ENCODE assay signal across 8 cellular contexts in the genomic region with DNA sequence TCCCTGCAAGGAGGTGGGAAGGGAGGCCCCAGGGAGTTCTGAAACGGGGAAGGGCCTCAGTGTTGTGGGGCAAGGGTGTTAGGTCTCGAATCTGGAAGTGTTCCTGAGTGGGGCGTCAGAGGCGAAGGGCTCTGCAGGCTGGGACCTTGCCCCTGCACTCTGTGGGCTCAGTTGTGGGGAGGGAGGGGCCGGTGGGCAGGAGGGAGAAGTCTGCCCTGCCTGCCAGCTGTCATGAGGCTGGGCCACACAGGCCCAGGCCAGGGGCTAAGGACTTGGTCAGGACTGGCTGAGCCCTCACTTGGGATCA. TPM values are rescaled to one million over a fixed set of nuclear protein-coding genes. Genes with fewer than 3 reads are reported as not detected.
DNase-seq lines count a peak whose midpoint lies in the region; ATAC-seq and TF ChIP-seq lines count a peak whose summit lies in the region.

A gene (plus strand): TSS at position 59 of the 307 bp plus-strand sequence. CDS start 689 bp downstream, outside the sequence.

- H3K36me3 ChIP-seq in adrenal gland (replicated peaks in 1 of 2) (peaks cover 0 to 24% of the 10 kb centered on the region in 2 donors), tibial artery (peaks cover 31 to 32% (median 32%) of the 10 kb centered on the region in 3 donors)

- peak within 1 kb of the TSS; percentile 81 for H3K4me3 Mint-ChIP-seq in T-helper 2 cell treated with Interferon-gamma antibody and Interleukin-4, amounts not matched to agents 5 μg/mL and 100 μg/mL, for 36 hours

- H3K9me3 ChIP-seq in adrenal gland (replicated peaks in 1 of 3) (no peaks in the 10 kb centered on the region), tibial artery (no peaks in the 10 kb centered on the region)

- peak; percentile 41 for ATAC-seq in left colon

- H3K27ac ChIP-seq in adrenal gland (peak within 1 kb of the TSS in 4 of 5 donors; percentile 35 to 67 (median 46)), tibial artery (peak within 1 kb of the TSS in 1 of 2 donors; percentile 41)

- WGBS in adrenal gland, 4 donors: 19 to 47% (median 39%) methylated on average over 4 to 5 of the region's 5 CpGs

- intact Hi-C loops in adrenal gland (cut with DNase I) (no loop called here), left colon (cut with DNase I, micrococcal nuclease) (no loop called here), tibial artery (cut with DNase I; ENCODE audit: low total_unique reads) (no loop called here)

- no peaks in the 10 kb centered on the region for H3K9me3 Mint-ChIP-seq in T-helper 2 cell treated with Interferon-gamma antibody and Interleukin-4, amounts not matched to agents 5 μg/mL and 100 μg/mL, for 36 hours

- H3K36me3 Mint-ChIP-seq in T-helper 2 cell treated with Interferon-gamma antibody and Interleukin-4, amounts not matched to agents 5 μg/mL and 100 μg/mL, for 36 hours (ENCODE audit: low read depth): peaks cover 10% of the 10 kb centered on the region

- H3K4me3 ChIP-seq in adrenal gland (peak within 1 kb of the TSS in 2 of 4 donors; percentile 26 to 54), tibial artery (peak within 1 kb of the TSS; percentile 38 to 48)

- H3K27ac Mint-ChIP-seq in T-helper 2 cell treated with Interferon-gamma antibody and Interleukin-4, amounts not matched to agents 5 μg/mL and 100 μg/mL, for 36 hours: peak within 1 kb of the TSS; percentile 78

- H3K27me3 Mint-ChIP-seq in T-helper 2 cell treated with Interferon-gamma antibody and Interleukin-4, amounts not matched to agents 5 μg/mL and 100 μg/mL, for 36 hours (ENCODE audit: low read depth): peaks cover 37% of the 10 kb centered on the region

- DNase-seq in T-helper 2 cell treated with Interferon-gamma antibody and Interleukin-4, amounts not matched to agents 5 μg/mL and 100 μg/mL, for 36 hours (ENCODE audit: low spot score): no peak
- no peak for DNase-seq in T-helper 2 cell
- DNase-seq in adrenal gland: no peak
- peak; percentile 81 to 86 for DNase-seq in left colon
- DNase-seq in tibial artery: no peak
- DNase-seq in amniotic stem cell (lab: John Stamatoyannopoulos, UW): no peak
- DNase-seq in middle frontal gyrus (ENCODE audit: extremely low spot score, low spot score): no peak
- DNase-seq in iPS-NIHi7 (ENCODE audit: extremely low spot score): no peak

- no peaks in the 10 kb centered on the region for H3K27me3 ChIP-seq in adrenal gland
- peaks cover 0 to 81% of the 10 kb centered on the region in 2 donors for H3K27me3 ChIP-seq in tibial artery

- TF ChIP-seq POLR2A in adrenal gland (IDR thresholded peaks at IDR 0.05): no peak

- H3K4me1 ChIP-seq in adrenal gland (replicated peaks in 1 of 2): peaks cover 36 to 62% of the 10 kb centered on the region in 2 donors
- peaks cover 0 to 92% (median 53%) of the 10 kb centered on the region in 4 donors for H3K4me1 ChIP-seq in tibial artery

- H3K4me1 Mint-ChIP-seq in T-helper 2 cell treated with Interferon-gamma antibody and Interleukin-4, amounts not matched to agents 5 μg/mL and 100 μg/mL, for 36 hours (ENCODE audit: low read depth): peaks cover 12% of the 10 kb centered on the region

- TF ChIP-seq CTCF in adrenal gland (IDR thresholded peaks at IDR 0.05) (no peak), tibial artery (IDR thresholded peaks at IDR 0.05) (no peak)

RNA-seq across cellular contexts. Expression of the gene that starts here (rescaled TPM):
- 10 to 100 TPM in 6 of 8 donors, 1 to 10 TPM in 2; 5.9 to 22.6 (median 15.6) TPM for total RNA-seq in adrenal gland
- polyA plus RNA-seq in adrenal gland: 10 to 100 TPM in 2 of 3 donors, 1 to 10 TPM in 1; 1.0 to 91.3 (median 39.3) TPM
- total RNA-seq in left colon: 100 to 1,000 TPM; 117 to 122 TPM

Comparison
In these comparisons a context has a peak if more than half of its experiments do, and no peak if none do; other contexts are left out.
1. RNA of the gene that starts here (total RNA-seq): 117 to 122 TPM in left colon; 5.9 to 22.6 TPM in adrenal gland; every median in the first group is over 4 times any median in the second.
2. DNase-seq: peak in left colon (2 of 2); none in T-helper 2 cell treated with Interferon-gamma antibody and Interleukin-4, amounts not matched to agents 5 μg/mL and 100 μg/mL, for 36 hours (single experiment), T-helper 2 cell (0 of 5), adrenal gland (0 of 7), tibial artery (0 of 2), amniotic stem cell (single experiment), middle frontal gyrus (single experiment) and iPS-NIHi7 (single experiment).